ENCODE assay signal across 1 cellular context in genomic region chr6:169800668-169801395, GRCh38.
A peak's percentile ranks its signal among the peaks of the same experiment; 100 is the strongest.
TF ChIP-seq lines count a peak whose summit lies in the region.

No MANE protein-coding gene starts in this region.

TF ChIP-seq in HepG2, 621 proteins besides CTCF, POLR2A, EP300 and RAD21 (continued from another document and continues in another):
- TF ChIP-seq TRIM22 (IDR thresholded peaks at IDR 0.05) (no peak), NR2F2 (IDR thresholded peaks at IDR 0.05; ENCODE audit: borderline replicate concordance, low read depth) (peak; percentile 13; the same call in 1 of the 2 replicates), GMEB1 (CRISPR knock-in tag; IDR thresholded peaks at IDR 0.05; ENCODE audit: borderline replicate concordance) (peak; percentile 55; the same call in 1 of the 2 replicates), TOPORS (CRISPR knock-in tag; IDR thresholded peaks at IDR 0.05) (0 out of 2 replicates have a peak, but pooled peaks have one; percentile 33), FOXP1 (IDR thresholded peaks at IDR 0.05) (no peak), FOXP1 (CRISPR knock-in tag; IDR thresholded peaks at IDR 0.05) (peak; percentile 75), BRF2 (CRISPR knock-in tag; IDR thresholded peaks at IDR 0.05) (peak; percentile 31; the same call in 1 of the 2 replicates), ZBTB4 (CRISPR knock-in tag; IDR thresholded peaks at IDR 0.05; ENCODE audit: borderline replicate concordance) (peak; percentile 93), ATF2 (CRISPR knock-in tag; IDR thresholded peaks at IDR 0.05) (no peak; the same call in 1 of the 2 replicates), AFF4 (CRISPR knock-in tag; IDR thresholded peaks at IDR 0.05) (no peak; the same call in 1 of the 2 replicates), ZNF569 (CRISPR knock-in tag; IDR thresholded peaks at IDR 0.05; ENCODE audit: borderline replicate concordance) (no peak), RFXANK (CRISPR knock-in tag; IDR thresholded peaks at IDR 0.05) (0 out of 2 replicates have a peak, but pooled peaks have one; percentile 17), ZNF580 (CRISPR knock-in tag; IDR thresholded peaks at IDR 0.05; ENCODE audit: borderline replicate concordance, low read depth) (peak; percentile 51; the same call in 1 of the 2 replicates), RFXAP (CRISPR knock-in tag; IDR thresholded peaks at IDR 0.05; ENCODE audit: borderline replicate concordance) (0 out of 2 replicates have a peak, but pooled peaks have one; percentile 28), ATF7-NPFF (CRISPR knock-in tag; IDR thresholded peaks at IDR 0.05; ENCODE audit: low read depth) (peak; percentile 67; the same call in 1 of the 2 replicates), SMAD3 (CRISPR knock-in tag; IDR thresholded peaks at IDR 0.05) (0 out of 2 replicates have a peak, but pooled peaks have one; percentile 20), HNF1B (CRISPR knock-in tag; IDR thresholded peaks at IDR 0.05) (peak; percentile 77; the same call in 1 of the 2 replicates), ZBTB1 (CRISPR knock-in tag; IDR thresholded peaks at IDR 0.05; ENCODE audit: borderline replicate concordance) (no peak; the same call in 1 of the 2 replicates), TSC22D2 (CRISPR knock-in tag; IDR thresholded peaks at IDR 0.05; ENCODE audit: borderline replicate concordance) (no peak), ZNF839 (CRISPR knock-in tag; IDR thresholded peaks at IDR 0.05; ENCODE audit: borderline replicate concordance) (peak; percentile 72; the same call in 1 of the 2 replicates), NCOA1 (CRISPR knock-in tag; IDR thresholded peaks at IDR 0.05) (no peak; the same call in none of the 2 replicates), USF2 (IDR thresholded peaks at IDR 0.05; ENCODE audit: low read depth, low read length) (no peak), USF2 (CRISPR knock-in tag; IDR thresholded peaks at IDR 0.05; ENCODE audit: borderline replicate concordance) (no peak), ZNF432 (CRISPR knock-in tag; IDR thresholded peaks at IDR 0.05; ENCODE audit: borderline replicate concordance) (no peak), ZNF235 (CRISPR knock-in tag; IDR thresholded peaks at IDR 0.05; ENCODE audit: borderline replicate concordance) (no peak), ZC3H4 (CRISPR knock-in tag; IDR thresholded peaks at IDR 0.05; ENCODE audit: borderline replicate concordance) (no peak), ZNF577 (CRISPR knock-in tag; IDR thresholded peaks at IDR 0.05; ENCODE audit: borderline replicate concordance, low read depth) (no peak), HBP1 (CRISPR knock-in tag; IDR thresholded peaks at IDR 0.05; ENCODE audit: low read depth) (no peak; the same call in 1 of the 2 replicates), ZNF589 (CRISPR knock-in tag; conservative IDR thresholded peaks at IDR 0.05) (no peak), NFATC3 (CRISPR knock-in tag; IDR thresholded peaks at IDR 0.05) (0 out of 2 replicates have a peak, but pooled peaks have one; percentile 76), HOMEZ (CRISPR knock-in tag; IDR thresholded peaks at IDR 0.05; ENCODE audit: low read depth) (no peak), ZNF225 (CRISPR knock-in tag; IDR thresholded peaks at IDR 0.05) (no peak), RORA (CRISPR knock-in tag; IDR thresholded peaks at IDR 0.05) (no peak), JUN (CRISPR knock-in tag; IDR thresholded peaks at IDR 0.05) (peak; percentile 65; the same call in 1 of the 2 replicates)
